Comparison of ENCODE assay signal across 1 cellular context in genomic region chr19:17052439-17052838, GRCh38.
A peak's percentile ranks its signal among the peaks of the same experiment; 100 is the strongest.
TF ChIP-seq lines count a peak whose summit lies in the region.

No MANE protein-coding gene starts in this region.

TF ChIP-seq in HepG2, 621 proteins besides CTCF, POLR2A, EP300 and RAD21:
- TF ChIP-seq AHDC1 (CRISPR knock-in tag; IDR thresholded peaks at IDR 0.05; ENCODE audit: borderline replicate concordance) (no peak), SMC3 (IDR thresholded peaks at IDR 0.05; ENCODE audit: low read length) (peak; percentile 62; the same call in 1 of the 2 replicates), ZNF841 (CRISPR knock-in tag; IDR thresholded peaks at IDR 0.05; ENCODE audit: borderline replicate concordance) (no peak), STAG1 (CRISPR knock-in tag; IDR thresholded peaks at IDR 0.05) (peak; percentile 65), CENPX (CRISPR knock-in tag; IDR thresholded peaks at IDR 0.05) (no peak), SIN3B (IDR thresholded peaks at IDR 0.05; ENCODE audit: low read length) (no peak), ADNP (CRISPR knock-in tag; IDR thresholded peaks at IDR 0.05) (no peak)
